9 cellular contexts compared by ENCODE assay signal in the genomic region with DNA sequence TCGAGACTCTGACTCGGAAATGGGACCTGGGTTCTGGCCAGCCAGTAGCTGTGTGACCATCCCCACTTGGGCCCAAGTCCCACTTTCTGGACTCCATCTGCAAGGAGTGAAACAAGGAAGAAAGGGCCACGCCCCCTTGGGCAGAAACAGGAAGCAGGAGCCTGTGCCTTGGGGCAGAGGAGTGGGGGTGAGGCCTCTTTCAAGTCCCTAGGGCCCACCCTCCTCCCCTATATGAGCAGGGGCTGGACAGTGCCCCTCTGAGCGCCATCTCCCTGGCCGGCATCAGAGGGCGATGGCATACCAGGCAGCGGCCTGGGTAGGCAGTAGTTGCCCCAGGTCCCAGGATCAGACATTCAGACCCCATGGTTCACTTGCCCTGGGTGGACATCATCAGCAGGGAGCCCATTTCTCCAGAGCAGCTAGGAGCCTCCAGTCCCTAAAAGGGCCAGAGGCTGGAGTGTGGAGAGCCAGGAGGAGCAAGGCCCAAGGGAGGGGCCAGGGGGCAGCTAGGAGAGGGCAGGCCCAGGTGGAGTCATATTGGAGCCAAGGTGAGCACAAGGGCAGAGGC. TPM values are rescaled to one million over a fixed set of nuclear protein-coding genes. Genes with fewer than 3 reads are reported as not detected.
A peak's percentile ranks its signal among the peaks of the same experiment; 100 is the strongest.
DNase-seq lines count a peak whose midpoint lies in the region; ATAC-seq, FAIRE-seq and TF ChIP-seq lines count a peak whose summit lies in the region.
"Had no signal": no experiment of that assay in that cellular context is flagged by ENCODE, and none has a peak within 500 bp of the region (broad histone marks: within the 10 kb centered on the region; RNA-seq: fewer than 3 reads in every experiment).

No MANE protein-coding gene starts in this region.

- peaks cover 9 to 60% of the 10 kb centered on the region in 2 donors for H3K4me1 ChIP-seq in uterus

- TF ChIP-seq CTCF in uterus (IDR thresholded peaks at IDR 0.05) (no peak), D721Med (IDR thresholded peaks at IDR 0.05; ENCODE audit: insufficient read depth, missing control alignments) (no peak)

- H3K27me3 Mint-ChIP-seq in activated naive CD4-positive, alpha-beta T cell treated with anti-CD3 and anti-CD28 coated beads, Interleukin-2, amount 50 U/mL, for 24 hours = no peaks in the 10 kb centered on the region

- H3K4me3 ChIP-seq in uterus = no peak overlapping the region

- H3K4me3 Mint-ChIP-seq in activated naive CD4-positive, alpha-beta T cell treated with anti-CD3 and anti-CD28 coated beads, Interleukin-2, amount 50 U/mL, for 24 hours = peak overlapping the region; percentile 20

- H3K27me3 ChIP-seq in uterus = no peaks in the 10 kb centered on the region

- no peak overlapping the region for H3K27ac Mint-ChIP-seq in activated naive CD4-positive, alpha-beta T cell treated with anti-CD3 and anti-CD28 coated beads, Interleukin-2, amount 50 U/mL, for 24 hours

- no peaks in the 10 kb centered on the region for H3K36me3 Mint-ChIP-seq in activated naive CD4-positive, alpha-beta T cell treated with anti-CD3 and anti-CD28 coated beads, Interleukin-2, amount 50 U/mL, for 24 hours

- DNase-seq in activated naive CD4-positive, alpha-beta T cell treated with Interleukin-2 at 50 U/mL for 16 hours = no peak
- peak in 15 of 61 donors; percentile 12 to 47 (median 33) for DNase-seq in caudate nucleus (lab: John Stamatoyannopoulos, UW)
- peak; percentile 35 to 58 for DNase-seq in lung microvascular endothelial cell (ENCODE audit: low read depth in 2 of 2)
- peak; percentile 66 to 75 for DNase-seq in uterus
- no peak for DNase-seq in D721Med (ENCODE audit: insufficient read length, low spot score)
- no peak for DNase-seq in NCI-H2029 treated with DMSO at 0.1 percent for 48 hours (lab: John Stamatoyannopoulos, UW)
- DNase-seq: erythroblast had no signal

- H3K9me3 Mint-ChIP-seq in activated naive CD4-positive, alpha-beta T cell treated with anti-CD3 and anti-CD28 coated beads, Interleukin-2, amount 50 U/mL, for 24 hours = no peaks in the 10 kb centered on the region

- peak overlapping the region; percentile 99 for H3K27ac ChIP-seq in caudate nucleus (ENCODE audit: low read depth, low read length)
- H3K27ac ChIP-seq in uterus = peak overlapping the region; percentile 97

- intact Hi-C loops in uterus (cut with DNase I; ENCODE audit: low total_unique reads) = no loop called here

- no peak for TF ChIP-seq POLR2A in uterus (IDR thresholded peaks at IDR 0.05)

- ATAC-seq in HG03139 (IDR thresholded peaks at IDR 0.05; ENCODE audit: unreplicated experiment) = no peak

- no peak for FAIRE-seq in D721Med (lab: Jason Lieb, UNC)

- H3K9me3 ChIP-seq in uterus = no peaks in the 10 kb centered on the region

- H3K36me3 ChIP-seq in uterus = no peaks in the 10 kb centered on the region

- no peaks in the 10 kb centered on the region for H3K4me1 Mint-ChIP-seq in activated naive CD4-positive, alpha-beta T cell treated with anti-CD3 and anti-CD28 coated beads, Interleukin-2, amount 50 U/mL, for 24 hours

RNA-seq across cellular contexts. Expression of gene BCAR1, which starts 7.1 kb away (rescaled TPM):
- 65.2 and 104 TPM in 2 replicates for total RNA-seq in lung microvascular endothelial cell
- 100 to 1,000 TPM in 1 of 4 donors, 10 to 100 TPM in 3; 42.8 to 104 (median 47.2) TPM for total RNA-seq in uterus

RNA-seq across cellular contexts. Expression of gene CTRB1, which starts 25.5 kb away (rescaled TPM):
- total RNA-seq in lung microvascular endothelial cell = not detected in 2 replicates
- total RNA-seq in uterus = not detected

RNA-seq across cellular contexts. Expression of gene CTRB2, which starts 37.3 kb away (rescaled TPM):
- not detected in 2 replicates for total RNA-seq in lung microvascular endothelial cell
- not detected for total RNA-seq in uterus

Comparison
In these comparisons a context has a peak if more than half of its experiments do, and no peak if none do; other contexts are left out.
1. DNase-seq: peak in lung microvascular endothelial cell (2 of 2) and uterus (2 of 2); none in activated naive CD4-positive, alpha-beta T cell treated with Interleukin-2 at 50 U/mL for 16 hours (single experiment), D721Med (single experiment) and NCI-H2029 treated with DMSO at 0.1 percent for 48 hours (single experiment).